Comparison of ENCODE assay signal across 33 cellular contexts in genomic region chr13:80726895-80727294, GRCh38.
"Had no signal": no experiment of that assay in that cellular context is flagged by ENCODE, and none has a peak within 500 bp of the region (broad histone marks: within the 10 kb centered on the region; RNA-seq: fewer than 3 reads in every experiment).

No MANE protein-coding gene starts in this region.

- H3K9me3 ChIP-seq: adrenal gland had no signal

- H3K36me3 ChIP-seq: adrenal gland had no signal

- H3K27me3 ChIP-seq: adrenal gland had no signal

- DNase-seq: activated B cell treated with CpG ODN at 0.5 μM for 24 hours; activated CD4-positive, alpha-beta memory T cell treated with anti-CD3 and anti-CD28 coated beads for 36 hours; activated CD4-positive, alpha-beta T cell treated with anti-CD3 and anti-CD28 coated beads for 4 hours; activated CD4-positive, alpha-beta T cell treated with anti-CD3 and anti-CD28 coated beads, Interleukin-2, amount 50 U/mL, for 1 hour; activated CD4-positive, CD25-positive, alpha-beta regulatory T cell treated with anti-CD3 and anti-CD28 coated beads, Interleukin-2, amount 50 U/mL, for 72 hours; activated CD8-positive, alpha-beta memory T cell treated with anti-CD3 and anti-CD28 coated beads, Interleukin-2, amount 50 U/mL, for 4 hours; activated gamma-delta T cell treated with Interleukin-2 at 50 U/mL for 16 hours; activated naive CD4-positive, alpha-beta T cell treated with anti-CD3 and anti-CD28 coated beads for 36 hours; activated T-cell treated with anti-CD3 and anti-CD28 coated beads for 4 hours; activated T-cell treated with anti-CD3 and anti-CD28 coated beads, Interleukin-2, amount 50 U/mL, for 4 hours; adrenal gland; anterior cingulate cortex; central memory CD4-positive, alpha-beta T cell; MM.1S; MV-4-11; NCI-H1092; NCI-H1436 treated with DMSO at 0.1 percent for 48 hours; NCI-H1694 treated with DMSO at 0.1 percent for 48 hours; NCI-H2029; NCI-H345; NCI-H524 treated with DMSO at 0.1 percent for 48 hours; SIG-M5; SW 1271; T-helper 1 cell; T-helper 2 cell; T-helper 9 cell had no signal

- H3K4me3 Mint-ChIP-seq: activated B cell treated with CpG ODN at 0.5 μM for 24 hours; activated CD4-positive, alpha-beta memory T cell treated with anti-CD3 and anti-CD28 coated beads for 36 hours; activated naive CD4-positive, alpha-beta T cell treated with anti-CD3 and anti-CD28 coated beads for 36 hours; activated T-cell treated with anti-CD3 and anti-CD28 coated beads, Interleukin-2, amount 50 U/mL, for 4 hours; activated T-helper 1 cell treated with anti-CD3 and anti-CD28 coated beads, Interleukin-12 subunit alpha, Interleukin-12 subunit beta, Interleukin-2, Interleukin-4 antibody, amounts not matched to agents 30 ng/mL and 10 ng/mL and 1 ng/mL, durations not matched to agents 14 hours and 24 hours and 36 hours; brain had no signal

- H3K4me2 ChIP-seq: KMS-11 had no signal

- H3K4me3 ChIP-seq: adrenal gland had no signal

- H3K27ac Mint-ChIP-seq: activated B cell treated with CpG ODN at 0.5 μM for 24 hours; activated CD4-positive, alpha-beta memory T cell treated with anti-CD3 and anti-CD28 coated beads for 36 hours; activated naive CD4-positive, alpha-beta T cell treated with anti-CD3 and anti-CD28 coated beads for 36 hours; activated naive CD4-positive, alpha-beta T cell treated with anti-CD3 and anti-CD28 coated beads, Interleukin-2, amount 50 U/mL, for 72 hours; activated T-helper 1 cell treated with anti-CD3 and anti-CD28 coated beads, Interleukin-12 subunit alpha, Interleukin-12 subunit beta, Interleukin-2, Interleukin-4 antibody, amounts not matched to agents 30 ng/mL and 10 ng/mL and 1 ng/mL, durations not matched to agents 14 hours and 24 hours and 36 hours; brain had no signal

- H3K36me3 Mint-ChIP-seq: activated CD4-positive, alpha-beta memory T cell treated with anti-CD3 and anti-CD28 coated beads for 36 hours had no signal

- H3K4me1 ChIP-seq: adrenal gland had no signal

- H3K27ac ChIP-seq: adrenal gland, KMS-11, VCaP had no signal

- H3K4me1 Mint-ChIP-seq: activated B cell treated with CpG ODN at 0.5 μM for 24 hours, brain had no signal

- FAIRE-seq: bronchial epithelial cell had no signal

- H3K27me3 Mint-ChIP-seq: activated B cell treated with CpG ODN at 0.5 μM for 24 hours; activated CD4-positive, alpha-beta memory T cell treated with anti-CD3 and anti-CD28 coated beads for 36 hours; brain had no signal

- H3K9ac ChIP-seq: KMS-11 had no signal

- ATAC-seq: activated naive CD4-positive, alpha-beta T cell treated with anti-CD3 and anti-CD28 coated beads, Interleukin-2, amount 50 U/mL, for 72 hours; activated T-cell treated with anti-CD3 and anti-CD28 coated beads, Interleukin-2, amount 50 U/mL, for 4 hours; Panc1 had no signal
